2 cellular contexts compared by ENCODE assay signal in the genomic region with DNA sequence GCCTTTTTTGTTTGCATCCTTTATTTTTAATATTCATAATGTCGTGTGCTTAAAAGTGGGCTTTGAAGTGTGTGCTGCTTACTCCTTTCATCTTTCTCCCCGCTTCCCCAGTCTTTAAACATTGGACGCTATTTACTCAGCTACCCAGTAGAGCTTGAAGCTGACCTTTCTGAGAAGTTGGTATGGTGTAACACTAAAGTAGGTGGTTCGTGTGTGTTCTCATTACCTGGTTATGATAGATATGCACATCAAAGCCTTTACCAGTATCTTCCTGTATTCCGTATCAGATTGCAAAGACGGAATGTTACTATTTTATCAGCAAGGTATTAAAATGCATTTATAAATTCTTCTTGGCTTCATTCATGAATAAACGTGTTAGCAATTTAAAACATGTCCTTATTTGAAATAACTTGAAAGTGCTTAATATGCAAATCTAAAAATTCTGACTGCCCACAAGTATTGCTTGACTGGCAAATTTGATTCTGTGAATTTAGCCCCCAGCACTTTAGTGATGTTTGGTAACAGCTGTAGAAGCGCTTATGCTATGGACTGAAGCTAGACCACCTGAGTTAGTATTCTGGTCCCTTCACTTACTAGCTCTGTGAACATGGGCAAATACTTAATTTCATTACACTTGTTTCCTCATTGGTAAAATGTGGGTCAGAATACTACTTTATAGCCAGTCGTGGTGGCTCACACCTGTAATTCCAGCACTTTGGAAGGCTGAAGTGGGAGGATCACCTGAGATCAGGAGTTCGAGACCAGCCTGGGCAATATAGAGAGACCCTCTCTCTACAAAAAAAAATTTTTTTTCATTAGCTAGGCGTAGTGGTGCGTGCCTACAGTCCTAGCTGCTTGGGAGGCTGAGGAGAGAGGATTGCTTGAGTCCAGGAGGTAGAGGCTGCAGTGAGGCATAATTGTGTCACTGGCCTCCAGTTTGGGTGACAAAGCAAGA.
TF ChIP-seq lines count a peak whose summit lies in the region.

No MANE protein-coding gene starts in this region.

TF ChIP-seq in SK-N-SH, 30 proteins besides CTCF, POLR2A, EP300 and RAD21:
- TF ChIP-seq, protein P1, sequence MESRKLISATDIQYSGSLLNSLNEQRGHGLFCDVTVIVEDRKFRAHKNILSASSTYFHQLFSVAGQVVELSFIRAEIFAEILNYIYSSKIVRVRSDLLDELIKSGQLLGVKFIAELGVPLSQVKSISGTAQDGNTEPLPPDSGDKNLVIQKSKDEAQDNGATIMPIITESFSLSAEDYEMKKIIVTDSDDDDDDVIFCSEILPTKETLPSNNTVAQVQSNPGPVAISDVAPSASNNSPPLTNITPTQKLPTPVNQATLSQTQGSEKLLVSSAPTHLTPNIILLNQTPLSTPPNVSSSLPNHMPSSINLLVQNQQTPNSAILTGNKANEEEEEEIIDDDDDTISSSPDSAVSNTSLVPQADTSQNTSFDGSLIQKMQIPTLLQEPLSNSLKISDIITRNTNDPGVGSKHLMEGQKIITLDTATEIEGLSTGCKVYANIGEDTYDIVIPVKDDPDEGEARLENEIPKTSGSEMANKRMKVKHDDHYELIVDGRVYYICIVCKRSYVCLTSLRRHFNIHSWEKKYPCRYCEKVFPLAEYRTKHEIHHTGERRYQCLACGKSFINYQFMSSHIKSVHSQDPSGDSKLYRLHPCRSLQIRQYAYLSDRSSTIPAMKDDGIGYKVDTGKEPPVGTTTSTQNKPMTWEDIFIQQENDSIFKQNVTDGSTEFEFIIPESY (IDR thresholded peaks at IDR 0.05; ENCODE audit: borderline replicate concordance, low read depth), result no peak
- TF ChIP-seq TCF12 (IDR thresholded peaks at IDR 0.05) (no peak), MEF2A (IDR thresholded peaks at IDR 0.05; ENCODE audit: borderline replicate concordance, low read depth) (no peak), NRF1 (IDR thresholded peaks at IDR 0.05; ENCODE audit: low read depth, low read length) (no peak), TAF1 (IDR thresholded peaks at IDR 0.05; ENCODE audit: borderline replicate concordance, low read depth, low read length) (no peak), FOXM1 (IDR thresholded peaks at IDR 0.05; ENCODE audit: low read depth) (no peak), GATA2 (CRISPR knock-in tag; IDR thresholded peaks at IDR 0.05) (no peak), RCOR1 (IDR thresholded peaks at IDR 0.05; ENCODE audit: low read length) (no peak)
- TF ChIP-seq, protein P2, sequence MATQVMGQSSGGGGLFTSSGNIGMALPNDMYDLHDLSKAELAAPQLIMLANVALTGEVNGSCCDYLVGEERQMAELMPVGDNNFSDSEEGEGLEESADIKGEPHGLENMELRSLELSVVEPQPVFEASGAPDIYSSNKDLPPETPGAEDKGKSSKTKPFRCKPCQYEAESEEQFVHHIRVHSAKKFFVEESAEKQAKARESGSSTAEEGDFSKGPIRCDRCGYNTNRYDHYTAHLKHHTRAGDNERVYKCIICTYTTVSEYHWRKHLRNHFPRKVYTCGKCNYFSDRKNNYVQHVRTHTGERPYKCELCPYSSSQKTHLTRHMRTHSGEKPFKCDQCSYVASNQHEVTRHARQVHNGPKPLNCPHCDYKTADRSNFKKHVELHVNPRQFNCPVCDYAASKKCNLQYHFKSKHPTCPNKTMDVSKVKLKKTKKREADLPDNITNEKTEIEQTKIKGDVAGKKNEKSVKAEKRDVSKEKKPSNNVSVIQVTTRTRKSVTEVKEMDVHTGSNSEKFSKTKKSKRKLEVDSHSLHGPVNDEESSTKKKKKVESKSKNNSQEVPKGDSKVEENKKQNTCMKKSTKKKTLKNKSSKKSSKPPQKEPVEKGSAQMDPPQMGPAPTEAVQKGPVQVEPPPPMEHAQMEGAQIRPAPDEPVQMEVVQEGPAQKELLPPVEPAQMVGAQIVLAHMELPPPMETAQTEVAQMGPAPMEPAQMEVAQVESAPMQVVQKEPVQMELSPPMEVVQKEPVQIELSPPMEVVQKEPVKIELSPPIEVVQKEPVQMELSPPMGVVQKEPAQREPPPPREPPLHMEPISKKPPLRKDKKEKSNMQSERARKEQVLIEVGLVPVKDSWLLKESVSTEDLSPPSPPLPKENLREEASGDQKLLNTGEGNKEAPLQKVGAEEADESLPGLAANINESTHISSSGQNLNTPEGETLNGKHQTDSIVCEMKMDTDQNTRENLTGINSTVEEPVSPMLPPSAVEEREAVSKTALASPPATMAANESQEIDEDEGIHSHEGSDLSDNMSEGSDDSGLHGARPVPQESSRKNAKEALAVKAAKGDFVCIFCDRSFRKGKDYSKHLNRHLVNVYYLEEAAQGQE (IDR thresholded peaks at IDR 0.05; ENCODE audit: low read depth, low read length), result no peak
- TF ChIP-seq, protein P3, sequence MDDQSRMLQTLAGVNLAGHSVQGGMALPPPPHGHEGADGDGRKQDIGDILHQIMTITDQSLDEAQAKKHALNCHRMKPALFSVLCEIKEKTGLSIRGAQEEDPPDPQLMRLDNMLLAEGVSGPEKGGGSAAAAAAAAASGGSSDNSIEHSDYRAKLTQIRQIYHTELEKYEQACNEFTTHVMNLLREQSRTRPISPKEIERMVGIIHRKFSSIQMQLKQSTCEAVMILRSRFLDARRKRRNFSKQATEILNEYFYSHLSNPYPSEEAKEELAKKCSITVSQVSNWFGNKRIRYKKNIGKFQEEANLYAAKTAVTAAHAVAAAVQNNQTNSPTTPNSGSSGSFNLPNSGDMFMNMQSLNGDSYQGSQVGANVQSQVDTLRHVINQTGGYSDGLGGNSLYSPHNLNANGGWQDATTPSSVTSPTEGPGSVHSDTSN (IDR thresholded peaks at IDR 0.05), result no peak

TF ChIP-seq in SK-N-SH treated with all-trans-retinoic acid at 6 μM for 48 hours, 23 proteins besides CTCF, POLR2A, EP300 and RAD21 (continued from another document):
- TF ChIP-seq ZFP30 (CRISPR knock-in tag; IDR thresholded peaks at IDR 0.05) (no peak), SNAI2 (CRISPR knock-in tag; IDR thresholded peaks at IDR 0.05) (no peak), GLIS3 (CRISPR knock-in tag; IDR thresholded peaks at IDR 0.05) (no peak), ZNF8 (CRISPR knock-in tag; IDR thresholded peaks at IDR 0.05) (no peak), ISL1 (CRISPR knock-in tag; IDR thresholded peaks at IDR 0.05) (no peak), BACH2 (CRISPR knock-in tag; IDR thresholded peaks at IDR 0.05; ENCODE audit: borderline replicate concordance) (no peak), ZNF70 (CRISPR knock-in tag; IDR thresholded peaks at IDR 0.05) (no peak), OSR1 (CRISPR knock-in tag; IDR thresholded peaks at IDR 0.05) (no peak), ZFP3 (CRISPR knock-in tag; IDR thresholded peaks at IDR 0.05) (no peak), ZNF565 (CRISPR knock-in tag; conservative IDR thresholded peaks at IDR 0.05; ENCODE audit: low read depth) (no peak)
